ENCODE assay signal across 8 cellular contexts in genomic region chr5:163504091-163504931, GRCh38. TPM values are rescaled to one million over a fixed set of nuclear protein-coding genes. Genes with fewer than 3 reads are reported as not detected.
DNase-seq lines count a peak whose midpoint lies in the region; ATAC-seq and TF ChIP-seq lines count a peak whose summit lies in the region.

No MANE protein-coding gene starts in this region.

- H3K9me3 ChIP-seq in OCI-LY3 (ENCODE audit: insufficient read depth, low read length), result no peaks in the 10 kb centered on the region

- H3K27ac ChIP-seq in OCI-LY3 (ENCODE audit: low read length) (peak overlapping the region; percentile 87), urinary bladder (ENCODE audit: low read depth) (peak overlapping the region; percentile 82)

- H3K36me3 Mint-ChIP-seq in activated naive CD4-positive, alpha-beta T cell treated with anti-CD3 and anti-CD28 coated beads, Interleukin-2, amount 10 ng/mL, durations not matched to agents 7 days and 5 days, result peaks cover 19% of the 10 kb centered on the region

- H3K36me3 ChIP-seq in OCI-LY3 (replicated peaks; ENCODE audit: low read depth, low read length) (no peaks in the 10 kb centered on the region), urinary bladder (ENCODE audit: insufficient read depth) (no peaks in the 10 kb centered on the region)

- no peak for ATAC-seq in HG03280 (IDR thresholded peaks at IDR 0.05; ENCODE audit: unreplicated experiment)

- H3K4me2 ChIP-seq in OCI-LY3 (ENCODE audit: low read length), result peak overlapping the region; percentile 92

- peaks cover 36% of the 10 kb centered on the region for H3K4me1 Mint-ChIP-seq in activated naive CD4-positive, alpha-beta T cell treated with anti-CD3 and anti-CD28 coated beads, Interleukin-2, amount 10 ng/mL, durations not matched to agents 7 days and 5 days

- H3K4me1 ChIP-seq in OCI-LY3 (ENCODE audit: low read length) (peaks cover 27% of the 10 kb centered on the region), urinary bladder (ENCODE audit: insufficient read depth) (no peaks in the 10 kb centered on the region)

- H3K27me3 Mint-ChIP-seq in activated naive CD4-positive, alpha-beta T cell treated with anti-CD3 and anti-CD28 coated beads, Interleukin-2, amount 10 ng/mL, durations not matched to agents 7 days and 5 days, result no peaks in the 10 kb centered on the region

- CTCF ChIA-PET in activated naive CD4-positive, alpha-beta T cell treated with anti-CD3 and anti-CD28 coated beads, Interleukin-2, amount 10 ng/mL, durations not matched to agents 7 days and 5 days (lab: Charles Lee), result interaction anchor here (0.7 to 1.8 kb wide), 5 partner anchors 15 to 47 kb away, joined by 3 to 5 read pairs (median 4); no protein-coding TSS in a partner anchor

- TF ChIP-seq CTCF in OCI-LY3 (IDR thresholded peaks at IDR 0.05; ENCODE audit: low read depth, low read length), result no peak

- H3K4me3 Mint-ChIP-seq in activated naive CD4-positive, alpha-beta T cell treated with anti-CD3 and anti-CD28 coated beads, Interleukin-2, amount 10 ng/mL, durations not matched to agents 7 days and 5 days, result peak overlapping the region; percentile 94

- no peaks in the 10 kb centered on the region for H3K27me3 ChIP-seq in OCI-LY3 (ENCODE audit: low read depth, low read length)

- WGBS in urinary bladder, result under 1% methylated on average over 26 of the region's 26 CpGs

- H3K9ac ChIP-seq in OCI-LY3 (ENCODE audit: low read length), result peak overlapping the region; percentile 89

- peaks cover 20% of the 10 kb centered on the region for H4K20me1 ChIP-seq in OCI-LY3 (ENCODE audit: insufficient read depth, low read length)

- peak overlapping the region; percentile 98 for H3K4me3 ChIP-seq in OCI-LY3 (ENCODE audit: low read length)
- H3K4me3 ChIP-seq in urinary bladder (ENCODE audit: low read depth, low read length), result peak overlapping the region; percentile 80

- H3K27ac Mint-ChIP-seq in activated naive CD4-positive, alpha-beta T cell treated with anti-CD3 and anti-CD28 coated beads, Interleukin-2, amount 10 ng/mL, durations not matched to agents 7 days and 5 days, result peak overlapping the region; percentile 99

- H2AFZ ChIP-seq in OCI-LY3 (ENCODE audit: low read depth, low read length), result peak overlapping the region; percentile 90

- DNase-seq in NCI-H748 (lab: John Stamatoyannopoulos, UW; ENCODE audit: unreplicated experiment) (peak; percentile 20), NCI-H748 treated with DMSO at 0.1 percent for 48 hours (lab: John Stamatoyannopoulos, UW) (no peak), globus pallidus (ENCODE audit: low spot score) (peak; percentile 74), nucleus accumbens (lab: John Stamatoyannopoulos, UW) (peak in 48 of 56 donors; percentile 4 to 80 (median 30))
- DNase-seq in activated naive CD4-positive, alpha-beta T cell treated with anti-CD3 and anti-CD28 coated beads, Interleukin-2, amount 10 ng/mL, durations not matched to agents 7 days and 5 days, result peak; percentile 51

- H3K9me3 Mint-ChIP-seq in activated naive CD4-positive, alpha-beta T cell treated with anti-CD3 and anti-CD28 coated beads, Interleukin-2, amount 10 ng/mL, durations not matched to agents 7 days and 5 days, result no peaks in the 10 kb centered on the region

- H3K79me2 ChIP-seq in OCI-LY3 (ENCODE audit: low read length), result peaks cover 44% of the 10 kb centered on the region

RNA-seq across cellular contexts. Expression of gene MAT2B, which starts 1.1 kb away (rescaled TPM):
- total RNA-seq in urinary bladder, result 61.9 TPM
- polyA plus RNA-seq in urinary bladder, result 58.2 TPM

RNA-seq across cellular contexts. Expression of gene HMMR, which starts 43.9 kb away (rescaled TPM):
- 29.0 TPM for total RNA-seq in urinary bladder
- polyA plus RNA-seq in urinary bladder, result 0.67 TPM

RNA-seq across cellular contexts. Expression of gene NUDCD2, which starts 44.4 kb away (rescaled TPM):
- 13.1 TPM for total RNA-seq in urinary bladder
- polyA plus RNA-seq in urinary bladder, result 12.9 TPM
